ENCODE assay signal across 8 cellular contexts in genomic region chr10:13099666-13100348, GRCh38. TPM values are rescaled to one million over a fixed set of nuclear protein-coding genes. Genes with fewer than 3 reads are reported as not detected.
DNase-seq lines count a peak whose midpoint lies in the region; ATAC-seq and TF ChIP-seq lines count a peak whose summit lies in the region.

OPTN (plus strand) TSS chr10:13100163; CDS start chr10:13109123, 8,960 bp downstream.

- POLR2A ChIA-PET in A673 (lab: Charles Lee; ENCODE audit: low non-redundant PET), result no interaction called here
- POLR2A ChIA-PET in activated CD4-positive, alpha-beta T cell treated with anti-CD3 and anti-CD28 coated beads, Interleukin-2, amount 10 ng/mL, durations not matched to agents 7 days and 5 days (lab: Charles Lee), result no interaction called here

- H3K9me3 ChIP-seq in A673 (ENCODE audit: low read depth, low read length, poor library complexity, severe bottlenecking), result no peaks in the 10 kb centered on the region

- no peak within 1 kb of the TSS for H3K27ac ChIP-seq in A673 (ENCODE audit: low read depth, low read length, poor library complexity, severe bottlenecking)

- CTCF ChIA-PET in A673 (lab: Charles Lee), result interaction anchor here (0.6 to 1.0 kb wide), 5 partner anchors 10 to 833 kb away, joined by 3 to 5 read pairs (median 5); no protein-coding TSS in a partner anchor
- CTCF ChIA-PET in activated CD4-positive, alpha-beta T cell treated with anti-CD3 and anti-CD28 coated beads, Interleukin-2, amount 10 ng/mL, durations not matched to agents 7 days and 5 days (lab: Charles Lee), result interaction anchor here (0.6 to 1.8 kb wide), 16 partner anchors 9 to 920 kb away, joined by 3 to 7 read pairs (median 3); partner anchors contain the start of gene MCM10

- ATAC-seq in GM18520 (IDR thresholded peaks at IDR 0.05; ENCODE audit: unreplicated experiment), result peak; percentile 41
- peak; percentile 50 for ATAC-seq in HG03064 (IDR thresholded peaks at IDR 0.05; ENCODE audit: low read depth, unreplicated experiment)
- peak; percentile 76 for ATAC-seq in left lobe of liver

- peaks cover 52% of the 10 kb centered on the region for H3K4me1 Mint-ChIP-seq in activated CD4-positive, alpha-beta T cell treated with anti-CD3 and anti-CD28 coated beads, Interleukin-2, amount 10 ng/mL, durations not matched to agents 7 days and 5 days

- no peaks in the 10 kb centered on the region for H3K27me3 ChIP-seq in A673 (replicated peaks; ENCODE audit: insufficient read depth, low read depth, low read length, poor library complexity)

- H3K4me3 ChIP-seq in A673 (ENCODE audit: low read depth, low read length, poor library complexity, severe bottlenecking), result peak within 1 kb of the TSS; percentile 78

- intact Hi-C loops in A673 (cut with micrococcal nuclease; ENCODE audit: unreplicated experiment), result loop anchor here (5.0 kb wide), 1 partner anchor 62 kb away; the partner anchor contains the start of gene MCM10

- peak within 1 kb of the TSS; percentile 95 for H3K27ac Mint-ChIP-seq in activated CD4-positive, alpha-beta T cell treated with anti-CD3 and anti-CD28 coated beads, Interleukin-2, amount 10 ng/mL, durations not matched to agents 7 days and 5 days

- H3K4me1 ChIP-seq in A673 (ENCODE audit: insufficient read depth, low read length, poor library complexity, severe bottlenecking), result peaks cover 6% of the 10 kb centered on the region

- no peaks in the 10 kb centered on the region for H3K27me3 Mint-ChIP-seq in activated CD4-positive, alpha-beta T cell treated with anti-CD3 and anti-CD28 coated beads, Interleukin-2, amount 10 ng/mL, durations not matched to agents 7 days and 5 days

- peaks cover 28% of the 10 kb centered on the region for H3K36me3 Mint-ChIP-seq in activated CD4-positive, alpha-beta T cell treated with anti-CD3 and anti-CD28 coated beads, Interleukin-2, amount 10 ng/mL, durations not matched to agents 7 days and 5 days (ENCODE audit: low read depth)

- peak; percentile 76 for TF ChIP-seq CTCF in A673 (conservative IDR thresholded peaks at IDR 0.05; ENCODE audit: low read depth, low read length)

- no TSS peak for BruUV-seq in A673 (replicated peaks; lab: Mats Ljungman, UMichigan)

- H3K36me3 ChIP-seq in A673 (ENCODE audit: insufficient read depth, low read length, poor library complexity, severe bottlenecking), result no peaks in the 10 kb centered on the region

- peak within 1 kb of the TSS; percentile 91 for H3K4me3 Mint-ChIP-seq in activated CD4-positive, alpha-beta T cell treated with anti-CD3 and anti-CD28 coated beads, Interleukin-2, amount 10 ng/mL, durations not matched to agents 7 days and 5 days

- H3K9me3 Mint-ChIP-seq in activated CD4-positive, alpha-beta T cell treated with anti-CD3 and anti-CD28 coated beads, Interleukin-2, amount 10 ng/mL, durations not matched to agents 7 days and 5 days, result no peaks in the 10 kb centered on the region

- DNase-seq in A673 (ENCODE audit: low spot score) (peak; percentile 87), NCI-H2196 treated with DMSO at 0.1 percent for 48 hours (lab: John Stamatoyannopoulos, UW; ENCODE audit: unreplicated experiment) (peak; percentile 27), dedifferentiated amniotic fluid mesenchymal stem cell (ENCODE audit: extremely low spot score) (peak; percentile 77), left lobe of liver (ENCODE audit: low spot score) (peak; percentile 79)
- peak; percentile 76 for DNase-seq in activated CD4-positive, alpha-beta T cell treated with anti-CD3 and anti-CD28 coated beads, Interleukin-2, amount 10 ng/mL, durations not matched to agents 7 days and 5 days
- peak; percentile 68 to 70 for DNase-seq in stimulated activated CD4-positive, alpha-beta T cell treated with anti-CD3 and anti-CD28 coated beads, Interleukin-2, amount 100 ng/mL, for 48 hours

RNA-seq across cellular contexts. Expression of gene OPTN, which starts in this region (rescaled TPM):
- 13.5 and 16.6 TPM in 2 replicates for total RNA-seq in A673 (2021)
- total RNA-seq in activated CD4-positive, alpha-beta T cell treated with anti-CD3 and anti-CD28 coated beads, Interleukin-2, amount 10 ng/mL, durations not matched to agents 7 days and 5 days, result 100 to 1,000 TPM; 128 to 130 TPM
- total RNA-seq in left lobe of liver, result 34.8 TPM

Comparison
In these comparisons a context has a peak if more than half of its experiments do, and no peak if none do; other contexts are left out.
1. DNase-seq: peak in every context shown above with its lines; median percentile 87 in A673; 79 in left lobe of liver; 77 in dedifferentiated amniotic fluid mesenchymal stem cell; 76 in activated CD4-positive, alpha-beta T cell treated with anti-CD3 and anti-CD28 coated beads, Interleukin-2, amount 10 ng/mL, durations not matched to agents 7 days and 5 days; 69 in stimulated activated CD4-positive, alpha-beta T cell treated with anti-CD3 and anti-CD28 coated beads, Interleukin-2, amount 100 ng/mL, for 48 hours; 27 in NCI-H2196 treated with DMSO at 0.1 percent for 48 hours.